ENCODE assay signal across 19 cellular contexts in genomic region chr12:119334459-119335170, GRCh38. TPM values are rescaled to one million over a fixed set of nuclear protein-coding genes. Genes with fewer than 3 reads are reported as not detected.
A peak's percentile ranks its signal among the peaks of the same experiment; 100 is the strongest.
DNase-seq lines count a peak whose midpoint lies in the region; ATAC-seq and TF ChIP-seq lines count a peak whose summit lies in the region.
"Had no signal": no experiment of that assay in that cellular context is flagged by ENCODE, and none has a peak within 500 bp of the region (broad histone marks: within the 10 kb centered on the region; RNA-seq: fewer than 3 reads in every experiment).

Gene CCDC60 (plus strand): TSS chr12:119334729. CDS start chr12:119335177, 448 bp downstream.

- H3K27me3 ChIP-seq in body of pancreas: no peaks in the 10 kb centered on the region
- no peaks in the 10 kb centered on the region for H3K27me3 ChIP-seq in transverse colon
- no peaks in the 10 kb centered on the region for H3K27me3 ChIP-seq in GM23248 (replicated peaks; ENCODE audit: insufficient read depth)
- H3K27me3 ChIP-seq: tibial nerve had no signal

- H4K20me1 ChIP-seq in GM23248 (ENCODE audit: insufficient read depth): no peaks in the 10 kb centered on the region

- H3K9me2 ChIP-seq in GM23248 (ENCODE audit: insufficient read depth): no peaks in the 10 kb centered on the region

- CTCF ChIA-PET in activated CD4-positive, alpha-beta T cell treated with anti-CD3 and anti-CD28 coated beads for 36 hours (lab: Charles Lee): no interaction called here

- WGBS in body of pancreas, 2 donors: 12 to 17% methylated on average over 21 to 26 of the region's 26 CpGs
- WGBS in transverse colon (ENCODE audit: low coverage in 1 of 2), 2 donors: 26 to 29% methylated on average over 8 to 26 of the region's 26 CpGs
- WGBS in GM23248 (ENCODE audit: low coverage in 1 of 2, low lambda C conversion rate in 2 of 2, missing lambda C conversion rate in 2 of 2), 2 experiments: 31 to 48% methylated on average over 15 to 26 of the region's 26 CpGs

- no peaks in the 10 kb centered on the region for H3K9me3 Mint-ChIP-seq in activated CD4-positive, alpha-beta T cell treated with anti-CD3 and anti-CD28 coated beads for 36 hours (ENCODE audit: low read depth)
- peaks cover 3 to 6% of the 10 kb centered on the region in 2 donors for H3K9me3 Mint-ChIP-seq in stimulated activated naive B cell treated with anti-CD40 and anti-IgM and Interleukin-4, amounts not matched to agents 10 μg/mL and 1 μg/mL and 100 μg/mL, for 72 hours
- H3K9me3 Mint-ChIP-seq: activated B cell treated with CpG ODN at 0.5 μM for 24 hours had no signal

- H3K4me1 Mint-ChIP-seq in activated CD4-positive, alpha-beta T cell treated with anti-CD3 and anti-CD28 coated beads for 36 hours: no peaks in the 10 kb centered on the region
- H3K4me1 Mint-ChIP-seq in stimulated activated naive B cell treated with anti-CD40 and anti-IgM and Interleukin-4, amounts not matched to agents 10 μg/mL and 1 μg/mL and 100 μg/mL, for 72 hours: no peaks in the 10 kb centered on the region
- H3K4me1 Mint-ChIP-seq: activated B cell treated with CpG ODN at 0.5 μM for 24 hours; CD8-positive, alpha-beta memory T cell had no signal

- H3K4me1 ChIP-seq in body of pancreas: no peaks in the 10 kb centered on the region
- peaks cover 0 to 5% (median 0%) of the 10 kb centered on the region in 4 donors for H3K4me1 ChIP-seq in transverse colon
- H3K4me1 ChIP-seq in GM23248 (ENCODE audit: insufficient read depth): no peaks in the 10 kb centered on the region
- H3K4me1 ChIP-seq: tibial nerve had no signal

- H3K27me3 Mint-ChIP-seq in activated CD4-positive, alpha-beta T cell treated with anti-CD3 and anti-CD28 coated beads for 36 hours: peaks cover 18% of the 10 kb centered on the region
- H3K27me3 Mint-ChIP-seq in stimulated activated naive B cell treated with anti-CD40 and anti-IgM and Interleukin-4, amounts not matched to agents 10 μg/mL and 1 μg/mL and 100 μg/mL, for 72 hours: peaks cover 7 to 20% of the 10 kb centered on the region in 2 donors

- TF ChIP-seq POLR2A in body of pancreas (IDR thresholded peaks at IDR 0.05): no peak
- no peak for TF ChIP-seq POLR2A in transverse colon (IDR thresholded peaks at IDR 0.05)

- no peak for TF ChIP-seq EP300 in transverse colon (IDR thresholded peaks at IDR 0.05; ENCODE audit: low read depth)

- H2AFZ ChIP-seq in GM23248: no peak within 1 kb of the TSS

- no peaks in the 10 kb centered on the region for H3K36me3 ChIP-seq in body of pancreas (replicated peaks in 1 of 2; ENCODE audit: insufficient read depth in 1 of 2, low read depth in 2 of 2)
- H3K36me3 ChIP-seq in transverse colon: no peaks in the 10 kb centered on the region
- no peaks in the 10 kb centered on the region for H3K36me3 ChIP-seq in GM23248 (ENCODE audit: low read depth)
- H3K36me3 ChIP-seq: tibial nerve had no signal

- TF ChIP-seq CTCF in body of pancreas (IDR thresholded peaks at IDR 0.05) (no peak), transverse colon (IDR thresholded peaks at IDR 0.05) (no peak)

- H3K9me3 ChIP-seq in body of pancreas (no peaks in the 10 kb centered on the region), transverse colon (no peaks in the 10 kb centered on the region), GM23248 (ENCODE audit: low read depth) (no peaks in the 10 kb centered on the region)
- H3K9me3 ChIP-seq: tibial nerve had no signal

- no peak within 1 kb of the TSS for H3K4me2 ChIP-seq in GM23248 (ENCODE audit: unreplicated experiment)

- ATAC-seq in activated CD4-positive, alpha-beta T cell treated with anti-CD3 and anti-CD28 coated beads for 36 hours: no peak
- ATAC-seq in body of pancreas (no peak), GM18519 (IDR thresholded peaks at IDR 0.05; ENCODE audit: low FRiP score, unreplicated experiment) (no peak)
- no peak for ATAC-seq in stimulated activated naive B cell treated with anti-CD40 and anti-IgM and Interleukin-4, amounts not matched to agents 10 μg/mL and 1 μg/mL and 100 μg/mL, for 72 hours (replicated peaks)
- ATAC-seq: Panc1 had no signal

- no peak within 1 kb of the TSS for H3K27ac Mint-ChIP-seq in activated CD4-positive, alpha-beta T cell treated with anti-CD3 and anti-CD28 coated beads for 36 hours
- no peak within 1 kb of the TSS for H3K27ac Mint-ChIP-seq in stimulated activated naive B cell treated with anti-CD40 and anti-IgM and Interleukin-4, amounts not matched to agents 10 μg/mL and 1 μg/mL and 100 μg/mL, for 72 hours
- H3K27ac Mint-ChIP-seq: activated B cell treated with CpG ODN at 0.5 μM for 24 hours; CD8-positive, alpha-beta memory T cell had no signal

- no peaks in the 10 kb centered on the region for H3F3A ChIP-seq in GM23248 (ENCODE audit: insufficient read depth)

- in situ Hi-C loops in transverse colon (cut with MboI; ENCODE audit: low pct_ligation_motif_present in 1 of 4, low pct_unique_long_range_greater_than_20kb in 1 of 4, low sequenced_read_pairs in 3 of 4): no loop called here
- in situ Hi-C loops in GM23248 (cut with MboI): no loop called here

- intact Hi-C loops in activated CD4-positive, alpha-beta T cell treated with anti-CD3 and anti-CD28 coated beads for 36 hours (cut with DNase I, micrococcal nuclease): no loop called here
- intact Hi-C loops in body of pancreas (cut with DNase I) (no loop called here), transverse colon (cut with DNase I; ENCODE audit: low total_unique reads) (no loop called here)

- POLR2A ChIA-PET in activated CD4-positive, alpha-beta T cell treated with anti-CD3 and anti-CD28 coated beads for 36 hours (lab: Charles Lee): no interaction called here

- no peaks in the 10 kb centered on the region for H3K79me2 ChIP-seq in GM23248 (ENCODE audit: insufficient read depth)

- H3K4me3 Mint-ChIP-seq in activated CD4-positive, alpha-beta T cell treated with anti-CD3 and anti-CD28 coated beads for 36 hours: no peak within 1 kb of the TSS
- no peak within 1 kb of the TSS for H3K4me3 Mint-ChIP-seq in stimulated activated naive B cell treated with anti-CD40 and anti-IgM and Interleukin-4, amounts not matched to agents 10 μg/mL and 1 μg/mL and 100 μg/mL, for 72 hours
- H3K4me3 Mint-ChIP-seq: activated B cell treated with CpG ODN at 0.5 μM for 24 hours; CD8-positive, alpha-beta memory T cell had no signal

- no peak within 1 kb of the TSS for H3K9ac ChIP-seq in GM23248

- H3K27ac ChIP-seq in body of pancreas (no peak within 1 kb of the TSS), transverse colon (no peak within 1 kb of the TSS), GM23248 (no peak within 1 kb of the TSS)
- H3K27ac ChIP-seq: tibial nerve had no signal

- peak; percentile 6 for DNase-seq in activated CD4-positive, alpha-beta T cell treated with anti-CD3 and anti-CD28 coated beads for 36 hours
- no peak for DNase-seq in activated CD4-positive, alpha-beta T cell treated with anti-CD3 and anti-CD28 coated beads for 4 hours
- DNase-seq in body of pancreas (peak in 3 of 4 donors; percentile 12 to 22 (median 14)), iPS-NIHi7 (ENCODE audit: extremely low spot score) (peak; percentile 97), transverse colon (peak; percentile 52), GM23248 (no peak)
- DNase-seq in stimulated activated naive B cell treated with anti-CD40 and anti-IgM and Interleukin-4, amounts not matched to agents 10 μg/mL and 1 μg/mL and 100 μg/mL, for 72 hours: no peak
- DNase-seq: activated B cell treated with CpG ODN at 0.5 μM for 24 hours; CD8-positive, alpha-beta memory T cell; Karpas-422; NCI-H1930; NCI-H524; posterior cingulate gyrus; stimulated activated CD4-positive, alpha-beta T cell treated with anti-CD3 and anti-CD28 coated beads, Interleukin-2, amount 100 ng/mL, for 24 hours; stimulated activated CD8-positive, alpha-beta memory T cell treated with anti-CD3 and anti-CD28 coated beads, Interleukin-4, amount 100 ng/mL, for 48 hours had no signal

- H3K4me3 ChIP-seq in body of pancreas (no peak within 1 kb of the TSS), transverse colon (peak within 1 kb of the TSS in 1 of 4 donors; percentile 33), GM23248 (no peak within 1 kb of the TSS)
- H3K4me3 ChIP-seq: tibial nerve had no signal

- no peaks in the 10 kb centered on the region for H3K36me3 Mint-ChIP-seq in activated CD4-positive, alpha-beta T cell treated with anti-CD3 and anti-CD28 coated beads for 36 hours (ENCODE audit: low read depth)
- H3K36me3 Mint-ChIP-seq in stimulated activated naive B cell treated with anti-CD40 and anti-IgM and Interleukin-4, amounts not matched to agents 10 μg/mL and 1 μg/mL and 100 μg/mL, for 72 hours: no peaks in the 10 kb centered on the region
- H3K36me3 Mint-ChIP-seq: CD8-positive, alpha-beta memory T cell had no signal

RNA-seq across cellular contexts. Expression of gene CCDC60, which starts in this region (rescaled TPM):
- not detected for total RNA-seq in activated CD4-positive, alpha-beta T cell treated with anti-CD3 and anti-CD28 coated beads for 36 hours
- total RNA-seq in body of pancreas (not detected), transverse colon (1 to 10 TPM in 2 of 4 donors, under 1 TPM in 1, not detected in 1; 0.68 to 2.6 (median 2.4) TPM)
- not detected in 2 replicates for total RNA-seq in GM23248 (2014; rRNA removed; shearing (Covaris generic))
- not detected in 2 replicates for polyA plus RNA-seq in GM23248 (2016; fragmentation: Nextera tagmentation; extraction: Ambion mirVana)
- total RNA-seq: activated B cell treated with CpG ODN at 0.5 μM for 24 hours; CD8-positive, alpha-beta memory T cell; mucosa of gallbladder; tibial nerve had no signal
- polyA plus RNA-seq: CD8-positive, alpha-beta memory T cell had no signal

Comparison
In these comparisons a context has a peak if more than half of its experiments do, and no peak if none do; other contexts are left out.
1. Peak in DNase-seq in activated CD4-positive, alpha-beta T cell treated with anti-CD3 and anti-CD28 coated beads for 36 hours; RNA of the gene not detected or under 1 TPM.
2. Peak in DNase-seq in body of pancreas; RNA of the gene not detected or under 1 TPM.
3. DNase-seq: peak in iPS-NIHi7 (single experiment) and transverse colon (single experiment); none in activated CD4-positive, alpha-beta T cell treated with anti-CD3 and anti-CD28 coated beads for 4 hours (0 of 2), GM23248 (single experiment) and stimulated activated naive B cell treated with anti-CD40 and anti-IgM and Interleukin-4, amounts not matched to agents 10 μg/mL and 1 μg/mL and 100 μg/mL, for 72 hours (single experiment).